ENCODE assay signal across 1 cellular context in the genomic region with DNA sequence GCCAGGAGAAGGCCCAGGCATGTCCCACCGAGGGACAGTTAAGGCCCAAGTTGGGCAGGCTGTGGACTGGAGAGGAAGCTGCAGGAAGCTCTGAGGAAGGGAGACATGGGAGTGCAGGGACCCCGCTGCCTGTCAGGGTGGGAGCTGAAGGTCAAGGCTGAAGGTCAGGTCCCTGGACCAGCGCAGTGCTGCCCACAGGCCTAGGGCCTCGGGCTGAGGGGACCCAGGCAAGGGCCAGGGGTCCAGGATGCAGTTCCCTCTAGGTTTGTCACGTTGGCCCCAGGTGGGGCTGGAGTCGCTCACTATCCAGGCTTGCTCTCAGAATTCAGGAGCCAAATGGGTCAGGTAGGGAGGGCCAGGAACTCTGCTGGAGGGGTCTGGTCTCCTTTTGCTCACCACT.
TF ChIP-seq lines count a peak whose summit lies in the region.

No MANE protein-coding gene starts in this region.

TF ChIP-seq in IMR-90, 13 proteins besides CTCF, POLR2A, EP300 and RAD21 (continued from another document):
- TF ChIP-seq, protein P1, sequence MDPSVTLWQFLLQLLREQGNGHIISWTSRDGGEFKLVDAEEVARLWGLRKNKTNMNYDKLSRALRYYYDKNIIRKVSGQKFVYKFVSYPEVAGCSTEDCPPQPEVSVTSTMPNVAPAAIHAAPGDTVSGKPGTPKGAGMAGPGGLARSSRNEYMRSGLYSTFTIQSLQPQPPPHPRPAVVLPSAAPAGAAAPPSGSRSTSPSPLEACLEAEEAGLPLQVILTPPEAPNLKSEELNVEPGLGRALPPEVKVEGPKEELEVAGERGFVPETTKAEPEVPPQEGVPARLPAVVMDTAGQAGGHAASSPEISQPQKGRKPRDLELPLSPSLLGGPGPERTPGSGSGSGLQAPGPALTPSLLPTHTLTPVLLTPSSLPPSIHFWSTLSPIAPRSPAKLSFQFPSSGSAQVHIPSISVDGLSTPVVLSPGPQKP (IDR thresholded peaks at IDR 0.05; ENCODE audit: borderline replicate concordance, low read depth, low read length) = no peak
- TF ChIP-seq RCOR1 (IDR thresholded peaks at IDR 0.05; ENCODE audit: insufficient replicate concordance, low read length) (no peak), RFX5 (IDR thresholded peaks at IDR 0.05; ENCODE audit: low read depth, low read length) (no peak), FOS (IDR thresholded peaks at IDR 0.05; ENCODE audit: low read depth, low read length) (no peak), CEBPB (IDR thresholded peaks at IDR 0.05; ENCODE audit: low read depth, low read length) (no peak)
